In the genomic region with DNA sequence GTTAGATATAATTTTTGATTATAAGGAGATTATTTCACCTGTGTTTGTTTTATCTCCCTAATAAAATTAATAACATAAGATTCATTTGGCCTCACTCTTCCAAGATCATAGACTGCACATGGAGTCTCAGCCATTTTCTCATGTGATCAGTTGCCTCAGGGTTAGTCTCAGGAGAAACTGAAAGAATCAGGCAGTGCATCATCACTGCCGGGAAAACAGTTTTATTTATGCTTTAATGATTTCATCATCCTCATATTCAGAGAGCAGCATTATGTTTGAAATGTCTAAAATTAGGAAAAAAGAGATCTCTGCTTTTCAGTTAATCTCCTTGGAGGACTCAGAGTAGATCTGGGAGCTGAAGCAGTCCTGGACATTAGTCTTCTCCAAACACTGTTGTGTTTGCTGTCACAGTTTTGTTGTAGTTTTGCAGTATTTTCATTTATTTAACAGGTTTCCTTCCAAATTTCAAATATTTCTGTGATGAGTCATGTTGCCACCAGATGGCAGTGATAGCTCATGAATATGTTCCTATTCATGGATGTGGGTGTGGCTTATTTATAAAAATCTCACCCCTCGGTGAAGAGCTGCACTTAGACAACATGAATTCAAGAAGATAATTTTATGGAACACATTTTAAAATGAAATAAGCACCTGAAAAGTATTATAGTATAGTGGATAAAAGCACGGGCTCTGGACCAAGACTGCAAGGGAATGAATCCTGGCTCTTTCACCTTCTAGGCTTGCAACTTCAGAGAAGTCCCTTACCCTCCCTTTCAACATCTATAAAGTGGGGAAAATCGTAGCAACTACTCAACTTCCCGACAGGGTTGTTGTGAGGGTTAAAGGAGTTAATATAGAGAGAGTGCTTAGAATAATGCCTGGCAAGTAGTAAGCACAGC, we compare ENCODE assay signal across 1 cellular context.
TF ChIP-seq lines count a peak whose summit lies in the region.

No MANE protein-coding gene starts in this region.

TF ChIP-seq in HepG2, 621 proteins besides CTCF, POLR2A, EP300 and RAD21:
- TF ChIP-seq FOSL2 (CRISPR knock-in tag; IDR thresholded peaks at IDR 0.05): 0 out of 2 replicates have a peak, but pooled peaks have one; percentile 23
- TF ChIP-seq RFXAP (CRISPR knock-in tag; IDR thresholded peaks at IDR 0.05; ENCODE audit: borderline replicate concordance): no peak
- TF ChIP-seq, protein P1, sequence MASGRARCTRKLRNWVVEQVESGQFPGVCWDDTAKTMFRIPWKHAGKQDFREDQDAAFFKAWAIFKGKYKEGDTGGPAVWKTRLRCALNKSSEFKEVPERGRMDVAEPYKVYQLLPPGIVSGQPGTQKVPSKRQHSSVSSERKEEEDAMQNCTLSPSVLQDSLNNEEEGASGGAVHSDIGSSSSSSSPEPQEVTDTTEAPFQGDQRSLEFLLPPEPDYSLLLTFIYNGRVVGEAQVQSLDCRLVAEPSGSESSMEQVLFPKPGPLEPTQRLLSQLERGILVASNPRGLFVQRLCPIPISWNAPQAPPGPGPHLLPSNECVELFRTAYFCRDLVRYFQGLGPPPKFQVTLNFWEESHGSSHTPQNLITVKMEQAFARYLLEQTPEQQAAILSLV (CRISPR knock-in tag; IDR thresholded peaks at IDR 0.05; ENCODE audit: borderline replicate concordance): no peak
- TF ChIP-seq, protein P2, sequence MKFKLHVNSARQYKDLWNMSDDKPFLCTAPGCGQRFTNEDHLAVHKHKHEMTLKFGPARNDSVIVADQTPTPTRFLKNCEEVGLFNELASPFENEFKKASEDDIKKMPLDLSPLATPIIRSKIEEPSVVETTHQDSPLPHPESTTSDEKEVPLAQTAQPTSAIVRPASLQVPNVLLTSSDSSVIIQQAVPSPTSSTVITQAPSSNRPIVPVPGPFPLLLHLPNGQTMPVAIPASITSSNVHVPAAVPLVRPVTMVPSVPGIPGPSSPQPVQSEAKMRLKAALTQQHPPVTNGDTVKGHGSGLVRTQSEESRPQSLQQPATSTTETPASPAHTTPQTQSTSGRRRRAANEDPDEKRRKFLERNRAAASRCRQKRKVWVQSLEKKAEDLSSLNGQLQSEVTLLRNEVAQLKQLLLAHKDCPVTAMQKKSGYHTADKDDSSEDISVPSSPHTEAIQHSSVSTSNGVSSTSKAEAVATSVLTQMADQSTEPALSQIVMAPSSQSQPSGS (CRISPR knock-in tag; IDR thresholded peaks at IDR 0.05): no peak
- TF ChIP-seq, protein P3, sequence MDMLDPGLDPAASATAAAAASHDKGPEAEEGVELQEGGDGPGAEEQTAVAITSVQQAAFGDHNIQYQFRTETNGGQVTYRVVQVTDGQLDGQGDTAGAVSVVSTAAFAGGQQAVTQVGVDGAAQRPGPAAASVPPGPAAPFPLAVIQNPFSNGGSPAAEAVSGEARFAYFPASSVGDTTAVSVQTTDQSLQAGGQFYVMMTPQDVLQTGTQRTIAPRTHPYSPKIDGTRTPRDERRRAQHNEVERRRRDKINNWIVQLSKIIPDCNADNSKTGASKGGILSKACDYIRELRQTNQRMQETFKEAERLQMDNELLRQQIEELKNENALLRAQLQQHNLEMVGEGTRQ (IDR thresholded peaks at IDR 0.05; ENCODE audit: low read depth, low read length): no peak
- TF ChIP-seq, protein P3 (CRISPR knock-in tag; IDR thresholded peaks at IDR 0.05; ENCODE audit: borderline replicate concordance): no peak
- TF ChIP-seq SMC3 (IDR thresholded peaks at IDR 0.05; ENCODE audit: low read length): peak; percentile 37; the same call in 1 of the 2 replicates
- TF ChIP-seq, protein P4, sequence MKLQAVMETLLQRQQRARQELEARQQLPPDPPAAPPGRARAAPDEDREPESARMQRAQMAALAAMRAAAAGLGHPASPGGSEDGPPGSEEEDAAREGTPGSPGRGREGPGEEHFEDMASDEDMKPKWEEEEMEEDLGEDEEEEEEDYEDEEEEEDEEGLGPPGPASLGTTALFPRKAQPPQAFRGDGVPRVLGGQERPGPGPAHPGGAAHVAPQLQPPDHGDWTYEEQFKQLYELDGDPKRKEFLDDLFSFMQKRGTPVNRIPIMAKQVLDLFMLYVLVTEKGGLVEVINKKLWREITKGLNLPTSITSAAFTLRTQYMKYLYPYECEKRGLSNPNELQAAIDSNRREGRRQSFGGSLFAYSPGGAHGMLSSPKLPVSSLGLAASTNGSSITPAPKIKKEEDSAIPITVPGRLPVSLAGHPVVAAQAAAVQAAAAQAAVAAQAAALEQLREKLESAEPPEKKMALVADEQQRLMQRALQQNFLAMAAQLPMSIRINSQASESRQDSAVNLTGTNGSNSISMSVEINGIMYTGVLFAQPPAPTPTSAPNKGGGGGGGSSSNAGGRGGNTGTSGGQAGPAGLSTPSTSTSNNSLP (IDR thresholded peaks at IDR 0.05; ENCODE audit: low read depth, low read length): peak; percentile 24; the same call in 1 of the 2 replicates
- 0 out of 2 replicates have a peak, but pooled peaks have one; percentile 3 for TF ChIP-seq CREB1 (IDR thresholded peaks at IDR 0.05)
- no peak for TF ChIP-seq CREB1 (CRISPR knock-in tag; IDR thresholded peaks at IDR 0.05)
- peak; percentile 49 for TF ChIP-seq STAG1 (CRISPR knock-in tag; IDR thresholded peaks at IDR 0.05)
- no peak for TF ChIP-seq ZNF160 (CRISPR knock-in tag; IDR thresholded peaks at IDR 0.05)
